In genomic region chr6:44386929-44387345, GRCh38 we compare ENCODE assay signal across 8 cellular contexts. TPM values are rescaled to one million over a fixed set of nuclear protein-coding genes. Genes with fewer than 3 reads are reported as not detected.
DNase-seq lines count a peak whose midpoint lies in the region; ATAC-seq and TF ChIP-seq lines count a peak whose summit lies in the region.

No MANE protein-coding gene starts in this region.

- H3K4me3 ChIP-seq in HUES64 (ENCODE audit: low read length) = peak overlapping the region; percentile 80
- peak overlapping the region; percentile 86 for H3K4me3 ChIP-seq in brain microvascular endothelial cell (ENCODE audit: low read depth, low read length)
- H3K4me3 ChIP-seq in tibial nerve = peak overlapping the region; percentile 66 to 97 (median 86)

- in situ Hi-C loops in brain microvascular endothelial cell (cut with HindIII; ENCODE audit: low pct_ligation_motif_present, low sequenced_read_pairs) = no loop called here

- peaks cover 44% of the 10 kb centered on the region for H3K4me1 Mint-ChIP-seq in stimulated activated naive CD8-positive, alpha-beta T cell treated with anti-CD3 and anti-CD28 coated beads, Interleukin-15, Interleukin-2, amounts not matched to agents 100 ng/mL and 50 ng/mL, for 24 hours (ENCODE audit: low read depth)

- peaks cover 32% of the 10 kb centered on the region for H3K36me3 Mint-ChIP-seq in stimulated activated naive CD8-positive, alpha-beta T cell treated with anti-CD3 and anti-CD28 coated beads, Interleukin-15, Interleukin-2, amounts not matched to agents 100 ng/mL and 50 ng/mL, for 24 hours (ENCODE audit: low read depth)

- no peak for ATAC-seq in stimulated activated naive CD8-positive, alpha-beta T cell treated with anti-CD3 and anti-CD28 coated beads, Interleukin-15, Interleukin-2, amounts not matched to agents 100 U/mL and 50 U/mL, for 24 hours
- peak; percentile 33 for ATAC-seq in left lobe of liver

- no peak for DNase-seq in stimulated activated naive CD8-positive, alpha-beta T cell treated with anti-CD3 and anti-CD28 coated beads, Interleukin-15, Interleukin-2, amounts not matched to agents 100 U/mL and 50 U/mL, for 24 hours
- DNase-seq in brain microvascular endothelial cell = peak; percentile 5
- no peak for DNase-seq in left lobe of liver (ENCODE audit: low spot score)
- DNase-seq in tibial nerve (ENCODE audit: low spot score in 2 of 2) = peak in 1 of 2 donors; percentile 23
- DNase-seq in NCI-H1048 (lab: John Stamatoyannopoulos, UW) = no peak
- no peak for DNase-seq in DMS79 (lab: John Stamatoyannopoulos, UW)

- H3K27me3 Mint-ChIP-seq in stimulated activated naive CD8-positive, alpha-beta T cell treated with anti-CD3 and anti-CD28 coated beads, Interleukin-15, Interleukin-2, amounts not matched to agents 100 ng/mL and 50 ng/mL, for 24 hours = no peaks in the 10 kb centered on the region

- H3K36me3 ChIP-seq in HUES64 (ENCODE audit: insufficient read depth, low read length) (peaks cover 13% of the 10 kb centered on the region), brain microvascular endothelial cell (replicated peaks) (peaks cover 12% of the 10 kb centered on the region), tibial nerve (peaks cover 0 to 9% (median 0%) of the 10 kb centered on the region in 3 donors)

- TF ChIP-seq CTCF in brain microvascular endothelial cell (IDR thresholded peaks at IDR 0.05; ENCODE audit: low read depth, low read length, missing control alignments) (no peak), tibial nerve (IDR thresholded peaks at IDR 0.05) (no peak)

- H3K27me3 ChIP-seq in HUES64 (ENCODE audit: insufficient read depth, low read length) (no peaks in the 10 kb centered on the region), brain microvascular endothelial cell (replicated peaks) (peaks cover 6% of the 10 kb centered on the region), tibial nerve (no peaks in the 10 kb centered on the region)

- peak overlapping the region; percentile 98 for H3K27ac ChIP-seq in HUES64 (ENCODE audit: low read depth, low read length)
- H3K27ac ChIP-seq in brain microvascular endothelial cell = peak overlapping the region; percentile 89
- peak overlapping the region; percentile 96 to 99 (median 96) for H3K27ac ChIP-seq in tibial nerve

- WGBS in HUES64 = 28% methylated on average over 8 of the region's 8 CpGs
- 7 to 10% methylated on average over 8 of the region's 8 CpGs for WGBS in tibial nerve, 2 donors

- peak overlapping the region; percentile 97 for H3K9ac ChIP-seq in HUES64 (ENCODE audit: low read depth, low read length)

- no peak for TF ChIP-seq EP300 in tibial nerve (IDR thresholded peaks at IDR 0.05)

- H3K4me3 Mint-ChIP-seq in stimulated activated naive CD8-positive, alpha-beta T cell treated with anti-CD3 and anti-CD28 coated beads, Interleukin-15, Interleukin-2, amounts not matched to agents 100 ng/mL and 50 ng/mL, for 24 hours = peak overlapping the region; percentile 98

- H3K4me1 ChIP-seq in HUES64 (ENCODE audit: insufficient read depth, low read length) = peaks cover 6% of the 10 kb centered on the region; the same call in 1 of the 2 replicates
- peaks cover 0 to 33% (median 21%) of the 10 kb centered on the region in 4 donors for H3K4me1 ChIP-seq in tibial nerve

- H3K9me3 Mint-ChIP-seq in stimulated activated naive CD8-positive, alpha-beta T cell treated with anti-CD3 and anti-CD28 coated beads, Interleukin-15, Interleukin-2, amounts not matched to agents 100 ng/mL and 50 ng/mL, for 24 hours = no peaks in the 10 kb centered on the region

- H3K27ac Mint-ChIP-seq in stimulated activated naive CD8-positive, alpha-beta T cell treated with anti-CD3 and anti-CD28 coated beads, Interleukin-15, Interleukin-2, amounts not matched to agents 100 ng/mL and 50 ng/mL, for 24 hours = peak overlapping the region; percentile 99

- no peak for TF ChIP-seq POLR2A in tibial nerve (IDR thresholded peaks at IDR 0.05)

- H3K9me3 ChIP-seq in HUES64 (ENCODE audit: insufficient read depth, low read depth, low read length) = no peaks in the 10 kb centered on the region
- H3K9me3 ChIP-seq in tibial nerve = no peaks in the 10 kb centered on the region

RNA-seq across cellular contexts. Expression of gene CDC5L, which starts 0.6 kb away (rescaled TPM):
- polyA plus RNA-seq in HUES64 (2013, experiment 1 of 2) = 24.3 TPM
- polyA plus RNA-seq in HUES64 (2013, experiment 2 of 2) = 27.6 TPM
- total RNA-seq in left lobe of liver (10.2 TPM), tibial nerve (10 to 100 TPM; 16.7 to 20.1 (median 17.3) TPM)

RNA-seq across cellular contexts. Expression of gene SPATS1, which starts 44.5 kb away (rescaled TPM):
- not detected for polyA plus RNA-seq in HUES64 (2013, experiment 1 of 2)
- polyA plus RNA-seq in HUES64 (2013, experiment 2 of 2) = not detected
- total RNA-seq in left lobe of liver (not detected), tibial nerve (not detected)
